11 cellular contexts compared by ENCODE assay signal in genomic region chr12:92989715-92990484, GRCh38.
DNase-seq lines count a peak whose midpoint lies in the region; ATAC-seq, FAIRE-seq and TF ChIP-seq lines count a peak whose summit lies in the region.
"Had no signal": no experiment of that assay in that cellular context is flagged by ENCODE, and none has a peak within 500 bp of the region (broad histone marks: within the 10 kb centered on the region; RNA-seq: fewer than 3 reads in every experiment).

No MANE protein-coding gene starts in this region.

- in situ Hi-C loops in HepG2 (cut with HindIII; ENCODE audit: extremely low pct_ligation_motif_present, low pct_unique_long_range_greater_than_20kb), result loop anchor here (10.0 kb wide), 1 partner anchor 415 kb away; no protein-coding TSS in a partner anchor

- H4K20me1 ChIP-seq in HepG2 (ENCODE audit: insufficient read depth, low read length), result no peaks in the 10 kb centered on the region
- H4K20me1 ChIP-seq: BLaER1 had no signal

- TF ChIP-seq POLR2A in HepG2 (IDR thresholded peaks at IDR 0.05; ENCODE audit: insufficient read depth in 1 of 2, low read depth in 2 of 2, low read length in 2 of 2) (no peak), right lobe of liver (IDR thresholded peaks at IDR 0.05) (no peak)

- no TSS peak for BruUV-seq in HepG2 (replicated peaks; lab: Mats Ljungman, UMichigan)

- H3K9me3 ChIP-seq in HepG2 (ENCODE audit: low read length), result no peaks in the 10 kb centered on the region
- no peaks in the 10 kb centered on the region for H3K9me3 ChIP-seq in right lobe of liver
- no peaks in the 10 kb centered on the region for H3K9me3 ChIP-seq in effector memory CD4-positive, alpha-beta T cell (ENCODE audit: control insufficient read depth, low read length)
- H3K9me3 ChIP-seq: BLaER1 had no signal

- peaks cover 45% of the 10 kb centered on the region for H3K4me1 ChIP-seq in HepG2 (ENCODE audit: insufficient read depth, low read length)
- H3K4me1 ChIP-seq in right lobe of liver, result peaks cover 0 to 21% (median 10%) of the 10 kb centered on the region in 4 donors
- no peaks in the 10 kb centered on the region for H3K4me1 ChIP-seq in effector memory CD4-positive, alpha-beta T cell (ENCODE audit: control insufficient read depth, insufficient read depth, low read length, poor library complexity, severe bottlenecking)

- peak overlapping the region; percentile 39 for H3K27ac ChIP-seq in HepG2 (ENCODE audit: extremely low read length, insufficient read depth, low read length)
- H3K27ac ChIP-seq in right lobe of liver, result no peak overlapping the region
- no peak overlapping the region for H3K27ac ChIP-seq in effector memory CD4-positive, alpha-beta T cell (ENCODE audit: insufficient read depth, low read length, poor library complexity, severe bottlenecking)
- H3K27ac ChIP-seq: BLaER1 had no signal

- H3K27me3 ChIP-seq in HepG2 (ENCODE audit: control insufficient read depth in 1 of 2, insufficient read depth in 2 of 2, low read length in 2 of 2) (no peaks in the 10 kb centered on the region), right lobe of liver (no peaks in the 10 kb centered on the region)
- H3K27me3 ChIP-seq in effector memory CD4-positive, alpha-beta T cell (replicated peaks; ENCODE audit: control insufficient read depth, insufficient read depth, low read length, poor library complexity, severe bottlenecking), result no peaks in the 10 kb centered on the region
- H3K27me3 ChIP-seq: BLaER1 had no signal

- POLR2A ChIA-PET in HepG2 (lab: Yijun Ruan, JAX), result interaction anchor here (1.3 to 4.5 kb wide), 6 partner anchors 18 to 138 kb away, joined by 5 to 35 read pairs (median 8); partner anchors contain the start of gene EEA1

- no peak for TF ChIP-seq RAD21 in HepG2 (CRISPR knock-in tag; IDR thresholded peaks at IDR 0.05)

- intact Hi-C loops in HepG2 (cut with micrococcal nuclease; ENCODE audit: unreplicated experiment) (loop anchor here (2.0 to 5.0 kb wide), 3 partner anchors 27 to 292 kb away; no protein-coding TSS in a partner anchor), right lobe of liver (cut with DNase I) (loop anchor here in 1 of 2 donors (5.0 kb wide), 1 partner anchor 407 kb away; no protein-coding TSS in a partner anchor)

- CTCF ChIA-PET in HepG2 (lab: Yijun Ruan, JAX; ENCODE audit: low intra/inter-chr PET ratio, low total read pairs), result no interaction called here

- H3K4me3 ChIP-seq in HepG2 (replicated peaks in 1 of 3; ENCODE audit: insufficient read depth in 1 of 3, low read depth in 2 of 3, low read length in 3 of 3), result no peak overlapping the region
- no peak overlapping the region for H3K4me3 ChIP-seq in right lobe of liver
- no peak overlapping the region for H3K4me3 ChIP-seq in effector memory CD4-positive, alpha-beta T cell (ENCODE audit: insufficient read depth, low read depth, low read length, poor library complexity, severe bottlenecking)
- H3K4me3 ChIP-seq: BLaER1 had no signal

- peak in 1 of 2 experiments; percentile 45; a peak in 1 of 4 replicates for TF ChIP-seq EP300 in HepG2 (IDR thresholded peaks at IDR 0.05; ENCODE audit: low read depth in 2 of 2, low read length in 2 of 2)
- TF ChIP-seq EP300 in HepG2 (CRISPR knock-in tag; IDR thresholded peaks at IDR 0.05; ENCODE audit: borderline replicate concordance), result no peak

- TF ChIP-seq CTCF in HepG2 (CRISPR knock-in tag; IDR thresholded peaks at IDR 0.05) (no peak), right lobe of liver (IDR thresholded peaks at IDR 0.05) (no peak)

- DNase-seq in HepG2 (ENCODE audit: low spot score), result peak; percentile 66
- DNase-seq in right lobe of liver, result no peak
- DNase-seq in activated T-cell treated with anti-CD3 and anti-CD28 coated beads, Interleukin-2, amount 50 U/mL, for 48 hours, result peak; percentile 67 to 70
- peak; percentile 35 for DNase-seq in stimulated activated naive CD8-positive, alpha-beta T cell treated with anti-CD3 and anti-CD28 coated beads, Interleukin-15, Interleukin-2, amounts not matched to agents 100 U/mL and 50 U/mL, for 24 hours
- DNase-seq in left lobe of liver (ENCODE audit: low spot score), result no peak
- DNase-seq in effector memory CD4-positive, alpha-beta T cell, result no peak

- H3K4me2 ChIP-seq in HepG2 (ENCODE audit: low read depth, low read length), result 0 out of 2 replicates have a peak overlapping the region, but pooled peaks have one; percentile 5
- H3K4me2 ChIP-seq: BLaER1 had no signal

- peak overlapping the region; percentile 35 for H2AFZ ChIP-seq in HepG2 (ENCODE audit: low read length)

- ATAC-seq in HepG2 (peak; percentile 25; the same call in 2 of the 3 replicates), right lobe of liver (no peak), GM21786 (IDR thresholded peaks at IDR 0.05; ENCODE audit: unreplicated experiment) (peak; percentile 21), left lobe of liver (no peak), HG03159 (IDR thresholded peaks at IDR 0.05; ENCODE audit: unreplicated experiment) (no peak)
- peak; percentile 92 for ATAC-seq in stimulated activated naive CD8-positive, alpha-beta T cell treated with anti-CD3 and anti-CD28 coated beads, Interleukin-15, Interleukin-2, amounts not matched to agents 100 U/mL and 50 U/mL, for 24 hours
- ATAC-seq: HCT116 had no signal

- H3K36me3 ChIP-seq in HepG2 (replicated peaks in 1 of 2; ENCODE audit: control insufficient read depth in 1 of 2, insufficient read depth in 2 of 2, low read length in 2 of 2), result no peaks in the 10 kb centered on the region
- H3K36me3 ChIP-seq in right lobe of liver, result no peaks in the 10 kb centered on the region
- H3K36me3 ChIP-seq in effector memory CD4-positive, alpha-beta T cell (ENCODE audit: control insufficient read depth, insufficient read depth, low read length), result no peaks in the 10 kb centered on the region
- H3K36me3 ChIP-seq: BLaER1 had no signal

- WGBS in HepG2 (ENCODE audit: low lambda C conversion rate), result 33% methylated on average over 3 of the region's 3 CpGs
- WGBS in right lobe of liver (ENCODE audit: insufficient coverage, low coverage, low lambda C conversion rate, missing lambda C conversion rate), result 71% methylated on average over 2 of the region's 3 CpGs

- no peaks in the 10 kb centered on the region for H3K79me2 ChIP-seq in HepG2 (ENCODE audit: insufficient read depth, low read length)

- no peak for FAIRE-seq in HepG2 (lab: Jason Lieb, UNC)
- FAIRE-seq: G401.6 had no signal

- H3K9ac ChIP-seq in HepG2 (ENCODE audit: insufficient read depth, low read depth, low read length), result no peak overlapping the region
- H3K9ac ChIP-seq: BLaER1 had no signal

TF ChIP-seq in HepG2, 621 proteins besides CTCF, POLR2A, EP300 and RAD21 (continues in another document):
- no peak for TF ChIP-seq PREB (CRISPR knock-in tag; IDR thresholded peaks at IDR 0.05)
- no peak for TF ChIP-seq ZNF512 (CRISPR knock-in tag; IDR thresholded peaks at IDR 0.05)
- no peak for TF ChIP-seq ZNF687 (CRISPR knock-in tag; IDR thresholded peaks at IDR 0.05)
- no peak for TF ChIP-seq MAF1 (CRISPR knock-in tag; IDR thresholded peaks at IDR 0.05; ENCODE audit: borderline replicate concordance)

Comparison
In these comparisons a context has a peak if more than half of its experiments do, and no peak if none do; other contexts are left out.
1. ATAC-seq: peak in HepG2 (single experiment), GM21786 (single experiment) and stimulated activated naive CD8-positive, alpha-beta T cell treated with anti-CD3 and anti-CD28 coated beads, Interleukin-15, Interleukin-2, amounts not matched to agents 100 U/mL and 50 U/mL, for 24 hours (single experiment); none in right lobe of liver (0 of 4), left lobe of liver (single experiment) and HG03159 (single experiment).
2. DNase-seq: peak in HepG2 (single experiment), activated T-cell treated with anti-CD3 and anti-CD28 coated beads, Interleukin-2, amount 50 U/mL, for 48 hours (2 of 2) and stimulated activated naive CD8-positive, alpha-beta T cell treated with anti-CD3 and anti-CD28 coated beads, Interleukin-15, Interleukin-2, amounts not matched to agents 100 U/mL and 50 U/mL, for 24 hours (single experiment); none in right lobe of liver (0 of 3), left lobe of liver (single experiment) and effector memory CD4-positive, alpha-beta T cell (0 of 3).